Comparison of ENCODE assay signal across 9 cellular contexts in genomic region chr7:27697861-27698430, GRCh38. TPM values are rescaled to one million over a fixed set of nuclear protein-coding genes. Genes with fewer than 3 reads are reported as not detected.
DNase-seq lines count a peak whose midpoint lies in the region; ATAC-seq and TF ChIP-seq lines count a peak whose summit lies in the region.
"Had no signal": no experiment of that assay in that cellular context is flagged by ENCODE, and none has a peak within 500 bp of the region (broad histone marks: within the 10 kb centered on the region; RNA-seq: fewer than 3 reads in every experiment).

No MANE protein-coding gene starts in this region.

- no peaks in the 10 kb centered on the region for H3K36me3 ChIP-seq in heart left ventricle
- H3K36me3 ChIP-seq in vagina = no peaks in the 10 kb centered on the region

- H3K4me3 ChIP-seq in heart left ventricle (no peak overlapping the region), vagina (no peak overlapping the region)

- WGBS in heart left ventricle, 4 donors = 77 to 84% (median 81%) methylated on average over 3 of the region's 3 CpGs

- ATAC-seq in HG02870 (IDR thresholded peaks at IDR 0.05; ENCODE audit: unreplicated experiment) (peak; percentile 96), heart left ventricle (peak in 3 of 4 donors; percentile 47 to 66 (median 51)), HG03571 (IDR thresholded peaks at IDR 0.05; ENCODE audit: unreplicated experiment) (no peak)

- no peak for TF ChIP-seq POLR2A in heart left ventricle (IDR thresholded peaks at IDR 0.05)
- TF ChIP-seq POLR2A in vagina (IDR thresholded peaks at IDR 0.05) = no peak

- intact Hi-C loops in heart left ventricle (cut with DNase I) = no loop called here
- intact Hi-C loops in vagina (cut with DNase I) = no loop called here

- H3K27me3 ChIP-seq in heart left ventricle = no peaks in the 10 kb centered on the region
- H3K27me3 ChIP-seq in vagina = no peaks in the 10 kb centered on the region

- peaks cover 0 to 18% (median 0%) of the 10 kb centered on the region in 12 donors for H3K4me1 ChIP-seq in heart left ventricle
- no peaks in the 10 kb centered on the region for H3K4me1 ChIP-seq in vagina

- H3K27ac ChIP-seq in heart left ventricle (peak overlapping the region in 1 of 12 donors; percentile 77), vagina (no peak overlapping the region)
- H3K27ac ChIP-seq: 22Rv1 had no signal

- DNase-seq in DMS53 (lab: John Stamatoyannopoulos, UW) (peak; percentile 55), DMS53 treated with DMSO at 0.1 percent for 48 hours (lab: John Stamatoyannopoulos, UW; ENCODE audit: unreplicated experiment) (no peak), OCI-M1 (lab: John Stamatoyannopoulos, UW) (peak; percentile 74), heart left ventricle (peak in 2 of 5 donors; percentile 10 to 34), NCI-H1105 treated with DMSO at 0.1 percent for 48 hours (lab: John Stamatoyannopoulos, UW) (no peak), vagina (ENCODE audit: extremely low spot score in 2 of 2) (no peak)

- no peaks in the 10 kb centered on the region for H3K9me3 ChIP-seq in heart left ventricle
- H3K9me3 ChIP-seq in vagina = no peaks in the 10 kb centered on the region

- TF ChIP-seq CTCF in heart left ventricle (IDR thresholded peaks at IDR 0.05) (no peak), vagina (IDR thresholded peaks at IDR 0.05) (no peak)

RNA-seq across cellular contexts. Expression of gene HIBADH, which starts 35.3 kb away (rescaled TPM):
- total RNA-seq in heart left ventricle (100 to 1,000 TPM in 1 of 9 donors, 10 to 100 TPM in 8; 48.5 to 107 (median 69.7) TPM), vagina (38.1 TPM)
- 10 to 100 TPM; 34.4 to 34.6 TPM for polyA plus RNA-seq in heart left ventricle

RNA-seq across cellular contexts. Expression of gene TAX1BP1, which starts 42.0 kb away (rescaled TPM):
- total RNA-seq in heart left ventricle (100 to 1,000 TPM; 128 to 190 (median 173) TPM), vagina (83.2 TPM)
- 100 to 1,000 TPM in 1 of 2 donors, 10 to 100 TPM in 1; 91.2 to 147 TPM for polyA plus RNA-seq in heart left ventricle

Comparison
In these comparisons a context has a peak if more than half of its experiments do, and no peak if none do; other contexts are left out.
1. DNase-seq: peak in DMS53 (single experiment) and OCI-M1 (single experiment); none in DMS53 treated with DMSO at 0.1 percent for 48 hours (single experiment), NCI-H1105 treated with DMSO at 0.1 percent for 48 hours (single experiment) and vagina (0 of 2).